26 cellular contexts compared by ENCODE assay signal in the genomic region with DNA sequence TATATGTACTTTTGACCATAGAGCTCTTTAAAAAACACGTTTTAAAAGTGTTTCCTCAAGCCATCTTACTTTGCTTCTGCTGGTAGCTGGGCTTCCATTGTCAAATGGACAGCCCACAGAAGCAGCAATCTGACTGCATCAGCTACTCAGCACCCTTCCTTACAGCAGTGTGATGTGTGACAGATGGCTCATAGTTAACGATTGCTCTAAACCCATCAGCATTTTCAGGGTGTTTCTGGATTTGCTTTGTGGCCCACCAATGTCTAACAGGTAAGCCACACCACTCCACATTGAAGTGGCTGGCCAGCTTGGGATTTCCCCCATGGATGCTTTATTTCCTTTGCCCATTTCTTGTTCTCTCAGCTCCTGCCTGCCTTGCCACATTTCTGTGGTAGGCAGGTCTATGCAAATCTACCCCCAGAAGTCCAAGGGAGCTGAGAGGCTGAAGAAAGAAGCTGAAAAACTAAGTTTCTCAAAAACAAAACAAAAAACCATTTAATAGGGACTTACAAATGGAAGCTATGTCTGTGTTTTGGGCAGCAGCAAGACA.
"Had no signal": no experiment of that assay in that cellular context is flagged by ENCODE, and none has a peak within 500 bp of the region (broad histone marks: within the 10 kb centered on the region; RNA-seq: fewer than 3 reads in every experiment).

No MANE protein-coding gene starts in this region.

- H3K4me3 Mint-ChIP-seq: activated CD4-positive, alpha-beta T cell treated with anti-CD3 and anti-CD28 coated beads, Interleukin-2, amount 10 ng/mL, durations not matched to agents 24 days and 14 days; activated CD8-positive, alpha-beta T cell treated with anti-CD3 and anti-CD28 coated beads for 36 hours; activated naive CD4-positive, alpha-beta T cell treated with anti-CD3 and anti-CD28 coated beads, Interleukin-2, amount 50 U/mL, for 24 hours; activated naive CD8-positive, alpha-beta T cell treated with anti-CD3 and anti-CD28 coated beads, Interleukin-2, amount 10 ng/mL, durations not matched to agents 7 days and 5 days; activated T-cell treated with anti-CD3 and anti-CD28 coated beads, Interleukin-2, amount 50 U/mL, for 72 hours; activated T-helper 17 cell treated with anti-CD3 and anti-CD28 coated beads, Interleukin-2, amount 50 U/mL, for 72 hours; central memory CD8-positive, alpha-beta T cell had no signal

- H3K36me3 Mint-ChIP-seq: activated naive CD8-positive, alpha-beta T cell treated with anti-CD3 and anti-CD28 coated beads, Interleukin-2, amount 10 ng/mL, durations not matched to agents 7 days and 5 days had no signal

- H3K4me1 Mint-ChIP-seq: activated CD4-positive, alpha-beta T cell treated with anti-CD3 and anti-CD28 coated beads, Interleukin-2, amount 10 ng/mL, durations not matched to agents 24 days and 14 days; activated naive CD4-positive, alpha-beta T cell treated with anti-CD3 and anti-CD28 coated beads, Interleukin-2, amount 50 U/mL, for 24 hours; activated naive CD8-positive, alpha-beta T cell treated with anti-CD3 and anti-CD28 coated beads, Interleukin-2, amount 10 ng/mL, durations not matched to agents 7 days and 5 days; activated T-helper 17 cell treated with anti-CD3 and anti-CD28 coated beads, Interleukin-2, amount 50 U/mL, for 72 hours; central memory CD8-positive, alpha-beta T cell had no signal

- H3K27ac Mint-ChIP-seq: activated CD4-positive, alpha-beta T cell treated with anti-CD3 and anti-CD28 coated beads, Interleukin-2, amount 10 ng/mL, durations not matched to agents 24 days and 14 days; activated CD8-positive, alpha-beta T cell treated with anti-CD3 and anti-CD28 coated beads for 36 hours; activated naive CD4-positive, alpha-beta T cell treated with anti-CD3 and anti-CD28 coated beads, Interleukin-2, amount 50 U/mL, for 24 hours; activated naive CD8-positive, alpha-beta T cell treated with anti-CD3 and anti-CD28 coated beads, Interleukin-2, amount 10 ng/mL, durations not matched to agents 7 days and 5 days; activated T-cell treated with anti-CD3 and anti-CD28 coated beads, Interleukin-2, amount 50 U/mL, for 72 hours; activated T-helper 17 cell treated with anti-CD3 and anti-CD28 coated beads, Interleukin-2, amount 50 U/mL, for 72 hours had no signal

- DNase-seq: activated CD4-positive, alpha-beta T cell treated with anti-CD3 and anti-CD28 coated beads, Interleukin-2, amount 10 ng/mL, durations not matched to agents 24 days and 14 days; activated CD4-positive, alpha-beta T cell treated with anti-CD3 and anti-CD28 coated beads, Interleukin-2, amount 50 U/mL, for 4 hours; activated CD8-positive, alpha-beta T cell treated with anti-CD3 and anti-CD28 coated beads for 36 hours; activated effector memory CD4-positive, alpha-beta T cell treated with anti-CD3 and anti-CD28 coated beads, Interleukin-2, amount 50 U/mL, for 16 hours; activated naive CD4-positive, alpha-beta T cell treated with Interleukin-2 at 50 U/mL for 16 hours; activated naive CD8-positive, alpha-beta T cell treated with anti-CD3 and anti-CD28 coated beads, Interleukin-2, amount 10 ng/mL, durations not matched to agents 7 days and 5 days; activated T-cell treated with anti-CD3 and anti-CD28 coated beads, Interleukin-2, amount 50 U/mL, for 1 hour; activated T-cell treated with anti-CD3 and anti-CD28 coated beads, Interleukin-2, amount 50 U/mL, for 72 hours; amygdala; Karpas-422; NCI-H1105; NCI-H1417 treated with DMSO at 0.1 percent for 48 hours; NCI-H187 treated with DMSO at 0.1 percent for 48 hours; NCI-H2081; NCI-H2171 treated with DMSO at 0.1 percent for 48 hours; NCI-H2227 treated with DMSO at 0.1 percent for 48 hours; NCI-H446; NCI-H510A treated with DMSO at 0.1 percent for 48 hours; SHP77; SJCRH30; T1000; WERI-Rb-1 had no signal

- ATAC-seq: activated CD8-positive, alpha-beta T cell treated with anti-CD3 and anti-CD28 coated beads for 36 hours; activated T-cell treated with anti-CD3 and anti-CD28 coated beads, Interleukin-2, amount 50 U/mL, for 72 hours; activated T-helper 17 cell treated with anti-CD3 and anti-CD28 coated beads, Interleukin-2, amount 50 U/mL, for 72 hours; Panc1 had no signal
